ENCODE assay signal across 28 cellular contexts in the genomic region with DNA sequence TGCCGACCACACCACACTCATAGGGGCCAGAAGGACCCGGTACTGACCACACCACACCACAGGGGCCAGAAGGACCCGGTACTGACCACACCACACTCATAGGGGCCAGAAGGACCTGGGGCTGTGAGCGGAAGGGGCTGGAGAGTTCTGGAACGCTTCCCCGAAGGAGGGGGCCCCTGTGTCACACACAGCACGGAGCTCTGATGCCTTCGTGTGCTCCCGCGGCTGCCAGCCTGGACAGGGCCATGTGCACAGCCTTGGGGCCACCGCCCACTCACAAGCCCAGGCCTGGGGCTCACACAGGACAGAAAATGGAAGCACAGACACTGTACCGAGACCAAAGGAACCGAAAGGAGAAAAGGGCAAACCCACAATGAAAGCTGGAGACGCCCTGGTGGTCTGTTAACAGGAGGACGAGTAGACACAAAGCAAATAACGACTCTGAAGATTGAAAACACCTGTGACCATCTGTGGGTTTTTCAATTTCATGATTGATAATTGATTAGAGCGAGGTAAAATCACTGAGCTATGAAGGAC.
DNase-seq lines count a peak whose midpoint lies in the region; ATAC-seq and TF ChIP-seq lines count a peak whose summit lies in the region.
"Had no signal": no experiment of that assay in that cellular context is flagged by ENCODE, and none has a peak within 500 bp of the region (broad histone marks: within the 10 kb centered on the region; RNA-seq: fewer than 3 reads in every experiment).

No MANE protein-coding gene starts in this region.

- no peak overlapping the region for H2AFZ ChIP-seq in H9 (ENCODE audit: low read length)
- H2AFZ ChIP-seq: parathyroid adenoma had no signal

- H3K36me3 ChIP-seq in endodermal cell (ENCODE audit: control insufficient read depth, insufficient read depth, low read length) = no peaks in the 10 kb centered on the region
- H3K36me3 ChIP-seq: cardiac muscle cell, lower lobe of right lung had no signal

- no peak overlapping the region for H3K18ac ChIP-seq in H9 (ENCODE audit: insufficient read length, low read depth, low read length)

- CTCF ChIA-PET in activated CD8-positive, alpha-beta memory T cell treated with anti-CD3 and anti-CD28 coated beads, Interleukin-2, amount 10 ng/mL, durations not matched to agents 7 days and 5 days (lab: Charles Lee) = no interaction called here

- no peak overlapping the region for H2BK12ac ChIP-seq in H9 (ENCODE audit: insufficient read length, low read depth, low read length)

- H3K4ac ChIP-seq in H9 (ENCODE audit: low read depth, low read length) = no peak overlapping the region

- no peak overlapping the region for H3K14ac ChIP-seq in H9 (ENCODE audit: insufficient read depth, low read length)

- H3K4me1 ChIP-seq in H9 (ENCODE audit: insufficient read depth, low read length) (no peaks in the 10 kb centered on the region), endodermal cell (ENCODE audit: control insufficient read depth, insufficient read depth, low read length) (no peaks in the 10 kb centered on the region)
- H3K4me1 ChIP-seq: lower lobe of right lung, parathyroid adenoma had no signal

- H3K56ac ChIP-seq in H9 (ENCODE audit: insufficient read length, low read depth, low read length) = no peak overlapping the region

- H3K27ac ChIP-seq in H9 (ENCODE audit: insufficient read length, low read depth, low read length) = no peak overlapping the region
- no peak overlapping the region for H3K27ac ChIP-seq in endodermal cell (ENCODE audit: low read depth, low read length)
- H3K27ac ChIP-seq: cardiac muscle cell, HL-60, lower lobe of right lung, parathyroid adenoma had no signal

- H3K23ac ChIP-seq in H9 (ENCODE audit: insufficient read length, low read depth, low read length) = no peak overlapping the region

- no peak overlapping the region for H4K91ac ChIP-seq in H9 (ENCODE audit: insufficient read length, low read depth, low read length)

- no peaks in the 10 kb centered on the region for H3K79me1 ChIP-seq in H9 (ENCODE audit: insufficient read depth, low read depth, low read length, poor library complexity, severe bottlenecking)

- H4K5ac ChIP-seq in H9 (ENCODE audit: insufficient read length, low read depth, low read length) = no peak overlapping the region

- no CpG with 5 or more reads among the region's 17 CpGs for WGBS in H9 (ENCODE audit: extremely low coverage, insufficient read length, low lambda C conversion rate)
- 92 to 99% methylated on average over 13 to 17 of the region's 17 CpGs for WGBS in endodermal cell (ENCODE audit: insufficient coverage in 1 of 2, insufficient read length in 1 of 2), 2 experiments

- H3K27me3 Mint-ChIP-seq in activated CD8-positive, alpha-beta memory T cell treated with anti-CD3 and anti-CD28 coated beads, Interleukin-2, amount 10 ng/mL, durations not matched to agents 7 days and 5 days = no peaks in the 10 kb centered on the region
- no peaks in the 10 kb centered on the region for H3K27me3 Mint-ChIP-seq in H9 (ENCODE audit: low read depth)
- H3K27me3 Mint-ChIP-seq in endodermal cell (ENCODE audit: insufficient read depth) = no peaks in the 10 kb centered on the region
- peaks cover 9% of the 10 kb centered on the region for H3K27me3 Mint-ChIP-seq in stimulated activated memory B cell treated with anti-CD40 and anti-IgM and Interleukin-4, amounts not matched to agents 10 μg/mL and 1 μg/mL and 100 μg/mL, for 72 hours
- no peaks in the 10 kb centered on the region for H3K27me3 Mint-ChIP-seq in osteocyte (ENCODE audit: unreplicated experiment)
- H3K27me3 Mint-ChIP-seq: activated naive CD8-positive, alpha-beta T cell treated with anti-CD3 and anti-CD28 coated beads, Interleukin-2, amount 50 U/mL, for 24 hours; CD4-positive, alpha-beta T cell had no signal

- no peak overlapping the region for H3T11ph ChIP-seq in H9 (ENCODE audit: low read length)

- H2BK120ac ChIP-seq in H9 (ENCODE audit: low read depth, low read length, poor library complexity, severe bottlenecking) = no peak overlapping the region

- H2AK5ac ChIP-seq in H9 (ENCODE audit: insufficient read length, low read length) = no peak overlapping the region

- no peak overlapping the region for H3K4me3 ChIP-seq in endodermal cell (ENCODE audit: low read length)
- H3K4me3 ChIP-seq: cardiac muscle cell, lower lobe of right lung had no signal

- no peaks in the 10 kb centered on the region for H3K9me3 ChIP-seq in H9 (ENCODE audit: control insufficient read depth, low read depth, low read length)
- no peaks in the 10 kb centered on the region for H3K9me3 ChIP-seq in endodermal cell (ENCODE audit: control insufficient read depth, low read length)
- H3K9me3 ChIP-seq: lower lobe of right lung had no signal

- H4K8ac ChIP-seq in H9 (replicated peaks; ENCODE audit: insufficient read length, low read depth, low read length) = no peak overlapping the region

- no peak overlapping the region for H3K4me3 Mint-ChIP-seq in activated CD8-positive, alpha-beta memory T cell treated with anti-CD3 and anti-CD28 coated beads, Interleukin-2, amount 10 ng/mL, durations not matched to agents 7 days and 5 days
- H3K4me3 Mint-ChIP-seq in H9 (no peak overlapping the region), endodermal cell (no peak overlapping the region), osteocyte (ENCODE audit: unreplicated experiment) (no peak overlapping the region)
- no peak overlapping the region for H3K4me3 Mint-ChIP-seq in stimulated activated memory B cell treated with anti-CD40 and anti-IgM and Interleukin-4, amounts not matched to agents 10 μg/mL and 1 μg/mL and 100 μg/mL, for 72 hours
- H3K4me3 Mint-ChIP-seq: activated naive CD8-positive, alpha-beta T cell treated with anti-CD3 and anti-CD28 coated beads, Interleukin-2, amount 50 U/mL, for 24 hours; CD4-positive, alpha-beta T cell; nephron progenitor cell had no signal

- no peaks in the 10 kb centered on the region for H3K23me2 ChIP-seq in H9 (ENCODE audit: insufficient read length, low read depth, low read length, poor library complexity, severe bottlenecking)

- no peak overlapping the region for H2BK5ac ChIP-seq in H9 (ENCODE audit: insufficient read length, low read length)

- H3K79me2 ChIP-seq in H9 (ENCODE audit: insufficient read depth, low read length) = no peaks in the 10 kb centered on the region
- H3K79me2 ChIP-seq: parathyroid adenoma had no signal

- no peaks in the 10 kb centered on the region for H4K20me1 ChIP-seq in H9 (ENCODE audit: control insufficient read depth, insufficient read depth, insufficient read length)

- H2BK15ac ChIP-seq in H9 (ENCODE audit: low read depth, low read length) = no peak overlapping the region

- H3K36me3 Mint-ChIP-seq in activated CD8-positive, alpha-beta memory T cell treated with anti-CD3 and anti-CD28 coated beads, Interleukin-2, amount 10 ng/mL, durations not matched to agents 7 days and 5 days = no peaks in the 10 kb centered on the region
- H3K36me3 Mint-ChIP-seq in H9 (ENCODE audit: insufficient read depth in 1 of 3, low read depth in 3 of 3) = peaks cover 0 to 5% (median 0%) of the 10 kb centered on the region in 3 experiments; a peak in 1 of 7 replicates
- peaks cover 2% of the 10 kb centered on the region for H3K36me3 Mint-ChIP-seq in endodermal cell (ENCODE audit: low read depth)
- no peaks in the 10 kb centered on the region for H3K36me3 Mint-ChIP-seq in stimulated activated memory B cell treated with anti-CD40 and anti-IgM and Interleukin-4, amounts not matched to agents 10 μg/mL and 1 μg/mL and 100 μg/mL, for 72 hours
- no peaks in the 10 kb centered on the region for H3K36me3 Mint-ChIP-seq in osteocyte (ENCODE audit: unreplicated experiment)

- H3K9me3 Mint-ChIP-seq in activated CD8-positive, alpha-beta memory T cell treated with anti-CD3 and anti-CD28 coated beads, Interleukin-2, amount 10 ng/mL, durations not matched to agents 7 days and 5 days (ENCODE audit: low read depth) = peaks cover 3% of the 10 kb centered on the region
- H3K9me3 Mint-ChIP-seq in H9 (peaks cover 2% of the 10 kb centered on the region in 2 experiments; a peak in 2 of 5 replicates), endodermal cell (no peaks in the 10 kb centered on the region), osteocyte (ENCODE audit: unreplicated experiment) (no peaks in the 10 kb centered on the region)
- H3K9me3 Mint-ChIP-seq in stimulated activated memory B cell treated with anti-CD40 and anti-IgM and Interleukin-4, amounts not matched to agents 10 μg/mL and 1 μg/mL and 100 μg/mL, for 72 hours = no peaks in the 10 kb centered on the region
- H3K9me3 Mint-ChIP-seq: activated naive CD8-positive, alpha-beta T cell treated with anti-CD3 and anti-CD28 coated beads, Interleukin-2, amount 50 U/mL, for 24 hours; CD4-positive, alpha-beta T cell; nephron progenitor cell had no signal

- H3K4me1 Mint-ChIP-seq in activated CD8-positive, alpha-beta memory T cell treated with anti-CD3 and anti-CD28 coated beads, Interleukin-2, amount 10 ng/mL, durations not matched to agents 7 days and 5 days = peaks cover 2% of the 10 kb centered on the region
- H3K4me1 Mint-ChIP-seq in H9 (no peaks in the 10 kb centered on the region), endodermal cell (no peaks in the 10 kb centered on the region), osteocyte (ENCODE audit: unreplicated experiment) (peaks cover 4% of the 10 kb centered on the region)
- peaks cover 24% of the 10 kb centered on the region for H3K4me1 Mint-ChIP-seq in stimulated activated memory B cell treated with anti-CD40 and anti-IgM and Interleukin-4, amounts not matched to agents 10 μg/mL and 1 μg/mL and 100 μg/mL, for 72 hours

- H2BK20ac ChIP-seq in H9 (ENCODE audit: low read depth, low read length, poor library complexity, severe bottlenecking) = no peak overlapping the region

- ATAC-seq in activated CD8-positive, alpha-beta memory T cell treated with anti-CD3 and anti-CD28 coated beads, Interleukin-2, amount 10 ng/mL, durations not matched to agents 7 days and 5 days = no peak
- peak; percentile 28 for ATAC-seq in stimulated activated memory B cell treated with anti-CD40 and anti-IgM and Interleukin-4, amounts not matched to agents 10 μg/mL and 1 μg/mL and 100 μg/mL, for 72 hours
- ATAC-seq: activated naive CD8-positive, alpha-beta T cell treated with anti-CD3 and anti-CD28 coated beads, Interleukin-2, amount 50 U/mL, for 24 hours; HCT116; stimulated activated naive CD8-positive, alpha-beta T cell treated with anti-CD3 and anti-CD28 coated beads, Interleukin-15, Interleukin-2, amounts not matched to agents 100 U/mL and 50 U/mL, for 24 hours had no signal

- no peaks in the 10 kb centered on the region for H3K27me3 ChIP-seq in H9 (ENCODE audit: insufficient read depth, low read length)
- no peaks in the 10 kb centered on the region for H3K27me3 ChIP-seq in endodermal cell (ENCODE audit: control insufficient read depth, insufficient read depth, low read length, poor library complexity, severe bottlenecking)
- H3K27me3 ChIP-seq: cardiac muscle cell had no signal

- no peak for TF ChIP-seq CTCF in H9 (conservative IDR thresholded peaks at IDR 0.05)
- no peak for TF ChIP-seq CTCF in endodermal cell (conservative IDR thresholded peaks at IDR 0.05)
- no peak for TF ChIP-seq CTCF in osteocyte (IDR thresholded peaks at IDR 0.05)

- peak; percentile 52 for DNase-seq in activated CD8-positive, alpha-beta memory T cell treated with anti-CD3 and anti-CD28 coated beads for 24 hours
- no peak for DNase-seq in activated CD8-positive, alpha-beta memory T cell treated with anti-CD3 and anti-CD28 coated beads, Interleukin-2, amount 10 ng/mL, durations not matched to agents 7 days and 5 days
- DNase-seq in H9 (peak; percentile 18), endodermal cell (peak; percentile 26), osteocyte (ENCODE audit: extremely low spot score, unreplicated experiment) (no peak), putamen (ENCODE audit: low spot score) (no peak)
- DNase-seq in NK-92 treated with Interleukin-12 subunit alpha and Interleukin-12 subunit beta, amount 100 ng/mL, for 24 hours (lab: John Stamatoyannopoulos, UW) = no peak
- DNase-seq: activated CD4-positive, alpha-beta T cell treated with anti-CD3 and anti-CD28 coated beads for 48 hours; activated naive CD4-positive, alpha-beta T cell; activated naive CD8-positive, alpha-beta T cell treated with anti-CD3 and anti-CD28 coated beads, Interleukin-2, amount 50 U/mL, for 24 hours; CD4-positive, alpha-beta T cell; cortex of kidney; glutamatergic neuron; KG1; lower lobe of right lung; MM.1S; NCI-H1930; NCI-H524 treated with DMSO at 0.1 percent for 48 hours; nephron progenitor cell; SHP77 treated with DMSO at 0.1 percent for 48 hours; small intestine; stimulated activated naive CD8-positive, alpha-beta T cell treated with anti-CD3 and anti-CD28 coated beads, Interleukin-15, Interleukin-2, amounts not matched to agents 100 U/mL and 50 U/mL, for 24 hours; T-helper 9 cell had no signal

- no peak overlapping the region for H3K4me2 ChIP-seq in H9 (ENCODE audit: insufficient read depth, insufficient read length, low read length)

- no peak overlapping the region for H3K27ac Mint-ChIP-seq in activated CD8-positive, alpha-beta memory T cell treated with anti-CD3 and anti-CD28 coated beads, Interleukin-2, amount 10 ng/mL, durations not matched to agents 7 days and 5 days
- no peak overlapping the region for H3K27ac Mint-ChIP-seq in H9
- no peak overlapping the region for H3K27ac Mint-ChIP-seq in endodermal cell
- H3K27ac Mint-ChIP-seq in stimulated activated memory B cell treated with anti-CD40 and anti-IgM and Interleukin-4, amounts not matched to agents 10 μg/mL and 1 μg/mL and 100 μg/mL, for 72 hours = peak overlapping the region; percentile 63
- no peak overlapping the region for H3K27ac Mint-ChIP-seq in osteocyte (ENCODE audit: unreplicated experiment)
- H3K27ac Mint-ChIP-seq: activated naive CD8-positive, alpha-beta T cell treated with anti-CD3 and anti-CD28 coated beads, Interleukin-2, amount 50 U/mL, for 24 hours; CD4-positive, alpha-beta T cell; nephron progenitor cell had no signal

- no peak overlapping the region for H3K9ac ChIP-seq in H9 (ENCODE audit: extremely low read depth, insufficient read length, low read length)
- H3K9ac ChIP-seq in endodermal cell (ENCODE audit: extremely low read depth, low read length, poor library complexity, severe bottlenecking) = no peak overlapping the region
- H3K9ac ChIP-seq: parathyroid adenoma had no signal

Comparison
In these comparisons a context has a peak if more than half of its experiments do, and no peak if none do; other contexts are left out.
1. DNase-seq: peak in activated CD8-positive, alpha-beta memory T cell treated with anti-CD3 and anti-CD28 coated beads for 24 hours (single experiment), H9 (single experiment) and endodermal cell (single experiment); none in activated CD8-positive, alpha-beta memory T cell treated with anti-CD3 and anti-CD28 coated beads, Interleukin-2, amount 10 ng/mL, durations not matched to agents 7 days and 5 days (single experiment), osteocyte (single experiment), NK-92 treated with Interleukin-12 subunit alpha and Interleukin-12 subunit beta, amount 100 ng/mL, for 24 hours (single experiment) and putamen (single experiment).